9 cellular contexts compared by ENCODE assay signal in genomic region chr19:44723299-44723951, GRCh38. TPM values are rescaled to one million over a fixed set of nuclear protein-coding genes. Genes with fewer than 3 reads are reported as not detected.
DNase-seq lines count a peak whose midpoint lies in the region; ATAC-seq, FAIRE-seq and TF ChIP-seq lines count a peak whose summit lies in the region.
"Had no signal": no experiment of that assay in that cellular context is flagged by ENCODE, and none has a peak within 500 bp of the region (broad histone marks: within the 10 kb centered on the region; RNA-seq: fewer than 3 reads in every experiment).

No MANE protein-coding gene starts in this region.

- H3K27ac Mint-ChIP-seq in astrocyte (ENCODE audit: unreplicated experiment), result no peak overlapping the region

- ATAC-seq in GM18909 (IDR thresholded peaks at IDR 0.05; ENCODE audit: poor library complexity, unreplicated experiment) (peak; percentile 36), HG03175 (IDR thresholded peaks at IDR 0.05; ENCODE audit: unreplicated experiment) (peak; percentile 26)

- H3K27me3 ChIP-seq in astrocyte (ENCODE audit: insufficient read depth, low read length), result no peaks in the 10 kb centered on the region
- H3K27me3 ChIP-seq in neutrophil, result peaks cover 23% of the 10 kb centered on the region

- H2AFZ ChIP-seq in astrocyte (ENCODE audit: low read depth, low read length), result no peak overlapping the region

- no peak overlapping the region for H3K9ac ChIP-seq in astrocyte (ENCODE audit: low read length)

- peaks cover 3% of the 10 kb centered on the region for H3K9me3 Mint-ChIP-seq in astrocyte (ENCODE audit: unreplicated experiment)
- H3K9me3 Mint-ChIP-seq: neural crest cell had no signal

- H3K4me3 Mint-ChIP-seq in astrocyte (ENCODE audit: unreplicated experiment), result peak overlapping the region; percentile 70
- H3K4me3 Mint-ChIP-seq: neural crest cell had no signal

- no peaks in the 10 kb centered on the region for H3K79me2 ChIP-seq in astrocyte (ENCODE audit: insufficient read depth, low read length)

- peaks cover 15% of the 10 kb centered on the region for H3K4me1 Mint-ChIP-seq in astrocyte (ENCODE audit: low read depth, unreplicated experiment)

- H3K4me3 ChIP-seq in astrocyte (ENCODE audit: insufficient read depth, low read depth, low read length) (no peak overlapping the region), neutrophil (ENCODE audit: low read depth in 1 of 2, low read length in 1 of 2) (peak overlapping the region in 1 of 2 experiments; percentile 5)

- no peak for FAIRE-seq in astrocyte (lab: Jason Lieb, UNC)

- H3K9me3 ChIP-seq in astrocyte (ENCODE audit: insufficient read depth, low read depth, low read length) (no peaks in the 10 kb centered on the region), neutrophil (no peaks in the 10 kb centered on the region)

- no peak overlapping the region for H3K4me2 ChIP-seq in astrocyte (ENCODE audit: low read length)

- TF ChIP-seq CTCF in astrocyte (IDR thresholded peaks at IDR 0.05; ENCODE audit: insufficient read depth, low read depth, low read length) (no peak), neutrophil (IDR thresholded peaks at IDR 0.05) (no peak)

- peaks cover 7% of the 10 kb centered on the region for H3K27me3 Mint-ChIP-seq in astrocyte (ENCODE audit: low read depth, unreplicated experiment)

- no peaks in the 10 kb centered on the region for H3K36me3 Mint-ChIP-seq in astrocyte (ENCODE audit: low read depth, unreplicated experiment)

- H3K4me1 ChIP-seq in astrocyte (ENCODE audit: insufficient read depth, low read length), result peaks cover 29% of the 10 kb centered on the region
- peaks cover 40 to 80% of the 10 kb centered on the region in 2 experiments for H3K4me1 ChIP-seq in neutrophil (ENCODE audit: control insufficient read depth in 1 of 2, insufficient read depth in 1 of 2, low read depth in 1 of 2, low read length in 1 of 2)

- DNase-seq in astrocyte (ENCODE audit: low read depth) (no peak), NCI-H2227 (lab: John Stamatoyannopoulos, UW; ENCODE audit: unreplicated experiment) (no peak), DMS79 treated with DMSO at 0.1 percent for 48 hours (lab: John Stamatoyannopoulos, UW) (no peak), hippocampal formation (lab: John Stamatoyannopoulos, UW) (no peak)
- no peak for DNase-seq in effector CD8-positive, alpha-beta T cell (lab: John Stamatoyannopoulos, UW)

- H3K27ac ChIP-seq in astrocyte (ENCODE audit: low read depth, low read length), result no peak overlapping the region
- peak overlapping the region; percentile 60 for H3K27ac ChIP-seq in neutrophil

- H4K20me1 ChIP-seq in astrocyte (ENCODE audit: insufficient read depth, low read length), result no peaks in the 10 kb centered on the region

- no peaks in the 10 kb centered on the region for H3K36me3 ChIP-seq in astrocyte (ENCODE audit: insufficient read depth, low read length)
- no peaks in the 10 kb centered on the region for H3K36me3 ChIP-seq in neutrophil

RNA-seq across cellular contexts. Expression of gene CEACAM16, which starts 24.5 kb away (rescaled TPM):
- total RNA-seq in astrocyte, result 0.14 TPM in 1 of 2 replicates, not detected in the other
- total RNA-seq: neural crest cell had no signal

RNA-seq across cellular contexts. Expression of gene BCL3, which starts 25.1 kb away (rescaled TPM):
- total RNA-seq in astrocyte, result 16.9 and 17.3 TPM in 2 replicates

RNA-seq across cellular contexts. Expression of gene CEACAM19, which starts 52.1 kb away (rescaled TPM):
- total RNA-seq in astrocyte, result 5.8 and 8.0 TPM in 2 replicates

RNA-seq across cellular contexts. Expression of gene CBLC, which starts 54.3 kb away (rescaled TPM):
- not detected in 2 replicates for total RNA-seq in astrocyte
- total RNA-seq: neural crest cell had no signal
